Comparison of ENCODE assay signal across 8 cellular contexts in genomic region chr12:120495723-120496352, GRCh38. TPM values are rescaled to one million over a fixed set of nuclear protein-coding genes. Genes with fewer than 3 reads are reported as not detected.
A peak's percentile ranks its signal among the peaks of the same experiment; 100 is the strongest.
DNase-seq lines count a peak whose midpoint lies in the region; ATAC-seq and TF ChIP-seq lines count a peak whose summit lies in the region.

Gene DYNLL1 (plus strand): TSS chr12:120496113. CDS start chr12:120496422, 309 bp downstream.

- peak within 1 kb of the TSS; percentile 93 for H2AFZ ChIP-seq in trophoblast cell (ENCODE audit: insufficient read depth, low read length, poor library complexity)

- H3K36me3 Mint-ChIP-seq in activated naive CD8-positive, alpha-beta T cell treated with anti-CD3 and anti-CD28 coated beads, Interleukin-2, amount 50 U/mL, for 24 hours (ENCODE audit: low read depth): peaks cover 29% of the 10 kb centered on the region

- peak; percentile 92 for ATAC-seq in HG02763 (IDR thresholded peaks at IDR 0.05; ENCODE audit: unreplicated experiment)
- ATAC-seq in activated naive CD8-positive, alpha-beta T cell treated with anti-CD3 and anti-CD28 coated beads, Interleukin-2, amount 50 U/mL, for 24 hours: peak; percentile 97

- H4K91ac ChIP-seq in trophoblast cell (ENCODE audit: low read depth, low read length): peak within 1 kb of the TSS; percentile 87

- peak within 1 kb of the TSS; percentile 94 for H3K4me2 ChIP-seq in trophoblast cell (ENCODE audit: low read length)

- DNase-seq in GM12865 (ENCODE audit: low read depth) (peak; percentile 98), NCI-H1417 treated with DMSO at 0.1 percent for 48 hours (lab: John Stamatoyannopoulos, UW) (peak; percentile 97), SW480 (ENCODE audit: low spot score) (peak; percentile 93), cardiac muscle cell (ENCODE audit: low read depth in 1 of 2, low spot score in 1 of 2) (peak; percentile 98), trophoblast cell (peak; percentile 93 to 99), transverse colon (peak; percentile 98)
- peak; percentile 99 for DNase-seq in activated naive CD8-positive, alpha-beta T cell treated with anti-CD3 and anti-CD28 coated beads, Interleukin-2, amount 50 U/mL, for 24 hours

- in situ Hi-C loops in transverse colon (cut with MboI; ENCODE audit: low pct_ligation_motif_present in 1 of 4, low pct_unique_long_range_greater_than_20kb in 1 of 4, low sequenced_read_pairs in 3 of 4): no loop called here

- peaks cover 13% of the 10 kb centered on the region for H3K79me2 ChIP-seq in trophoblast cell (ENCODE audit: control insufficient read depth, insufficient read depth, low read length, poor library complexity)

- H2AK5ac ChIP-seq in trophoblast cell (ENCODE audit: low read length): peak within 1 kb of the TSS; percentile 97

- peak within 1 kb of the TSS; percentile 95 for H3K9ac ChIP-seq in trophoblast cell (ENCODE audit: low read length)

- intact Hi-C loops in transverse colon (cut with DNase I; ENCODE audit: low total_unique reads): no loop called here

- no peak within 1 kb of the TSS for H2BK12ac ChIP-seq in trophoblast cell (ENCODE audit: low read length)

- H3K14ac ChIP-seq in trophoblast cell (ENCODE audit: low read length): peak within 1 kb of the TSS; percentile 96

- H3K4ac ChIP-seq in trophoblast cell (ENCODE audit: low read depth, low read length): peak within 1 kb of the TSS; percentile 94

- TF ChIP-seq CTCF in GM12865 (IDR thresholded peaks at IDR 0.05; ENCODE audit: insufficient read depth, low read depth, low read length, missing control alignments) (no peak), cardiac muscle cell (IDR thresholded peaks at IDR 0.05; ENCODE audit: low read depth, low read length) (no peak), transverse colon (IDR thresholded peaks at IDR 0.05) (peak in 1 of 5 experiments; percentile 5)

- H3K27me3 ChIP-seq in cardiac muscle cell (no peaks in the 10 kb centered on the region), trophoblast cell (ENCODE audit: insufficient read depth, low read length) (no peaks in the 10 kb centered on the region), transverse colon (no peaks in the 10 kb centered on the region)

- H4K12ac ChIP-seq in trophoblast cell (ENCODE audit: low read depth, low read length): peak within 1 kb of the TSS; percentile 77

- no peak within 1 kb of the TSS for H3K23ac ChIP-seq in trophoblast cell (ENCODE audit: low read length)

- peak within 1 kb of the TSS; percentile 96 for H3K4me3 Mint-ChIP-seq in activated naive CD8-positive, alpha-beta T cell treated with anti-CD3 and anti-CD28 coated beads, Interleukin-2, amount 50 U/mL, for 24 hours

- H3K4me1 Mint-ChIP-seq in activated naive CD8-positive, alpha-beta T cell treated with anti-CD3 and anti-CD28 coated beads, Interleukin-2, amount 50 U/mL, for 24 hours: peaks cover 24% of the 10 kb centered on the region

- H3K27ac ChIP-seq in cardiac muscle cell (peak within 1 kb of the TSS; percentile 74), trophoblast cell (ENCODE audit: low read depth, low read length) (peak within 1 kb of the TSS; percentile 68), transverse colon (peak within 1 kb of the TSS; percentile 88 to 94 (median 93))

- H3K27me3 Mint-ChIP-seq in activated naive CD8-positive, alpha-beta T cell treated with anti-CD3 and anti-CD28 coated beads, Interleukin-2, amount 50 U/mL, for 24 hours: peaks cover 2% of the 10 kb centered on the region

- H3K4me1 ChIP-seq in cardiac muscle cell (ENCODE audit: low read depth): peaks cover 7% of the 10 kb centered on the region
- peaks cover 2 to 6% of the 10 kb centered on the region in 2 experiments for H3K4me1 ChIP-seq in trophoblast cell (ENCODE audit: control insufficient read depth in 1 of 2, insufficient read depth in 2 of 2, low read length in 2 of 2)
- peaks cover 14 to 27% (median 19%) of the 10 kb centered on the region in 4 donors for H3K4me1 ChIP-seq in transverse colon

- no peaks in the 10 kb centered on the region for H3K9me3 ChIP-seq in cardiac muscle cell (ENCODE audit: low read depth)
- H3K9me3 ChIP-seq in trophoblast cell (ENCODE audit: insufficient read depth, low read depth, low read length): no peaks in the 10 kb centered on the region
- no peaks in the 10 kb centered on the region for H3K9me3 ChIP-seq in transverse colon

- peak within 1 kb of the TSS; percentile 94 for H3K27ac Mint-ChIP-seq in activated naive CD8-positive, alpha-beta T cell treated with anti-CD3 and anti-CD28 coated beads, Interleukin-2, amount 50 U/mL, for 24 hours

- H2BK5ac ChIP-seq in trophoblast cell (ENCODE audit: low read depth, low read length, poor library complexity): peak within 1 kb of the TSS; percentile 80

- TF ChIP-seq EP300 in transverse colon (IDR thresholded peaks at IDR 0.05; ENCODE audit: low read depth): no peak

- H3K18ac ChIP-seq in trophoblast cell (ENCODE audit: low read length): peak within 1 kb of the TSS; percentile 89

- peak within 1 kb of the TSS; percentile 70 for H2BK120ac ChIP-seq in trophoblast cell (ENCODE audit: insufficient read depth, low read length, poor library complexity)

- H3K4me3 ChIP-seq in GM12865 (ENCODE audit: low read depth, low read length): peak within 1 kb of the TSS; percentile 90
- peak within 1 kb of the TSS; percentile 88 for H3K4me3 ChIP-seq in cardiac muscle cell
- H3K4me3 ChIP-seq in trophoblast cell (ENCODE audit: low read depth, low read length): peak within 1 kb of the TSS; percentile 87
- peak within 1 kb of the TSS; percentile 71 to 88 (median 82) for H3K4me3 ChIP-seq in transverse colon

- H3K9me3 Mint-ChIP-seq in activated naive CD8-positive, alpha-beta T cell treated with anti-CD3 and anti-CD28 coated beads, Interleukin-2, amount 50 U/mL, for 24 hours: no peaks in the 10 kb centered on the region

- peak; percentile 92 for TF ChIP-seq POLR2A in transverse colon (IDR thresholded peaks at IDR 0.05)

- WGBS in trophoblast cell (ENCODE audit: extremely low coverage, insufficient coverage, insufficient read length): no CpG with 5 or more reads among the region's 51 CpGs
- WGBS in transverse colon (ENCODE audit: low coverage in 1 of 2), 2 donors: 0% methylated on average over 5 to 40 of the region's 51 CpGs

- peaks cover 12% of the 10 kb centered on the region for H3K36me3 ChIP-seq in cardiac muscle cell
- H3K36me3 ChIP-seq in trophoblast cell (ENCODE audit: control insufficient read depth in 1 of 2, insufficient read depth in 2 of 2, low read length in 2 of 2): peaks cover 8 to 20% of the 10 kb centered on the region in 2 experiments
- H3K36me3 ChIP-seq in transverse colon: peaks cover 0 to 8% (median 3%) of the 10 kb centered on the region in 4 donors

- H3K79me1 ChIP-seq in trophoblast cell (ENCODE audit: low read length): peaks cover 12% of the 10 kb centered on the region

- H4K8ac ChIP-seq in trophoblast cell (ENCODE audit: low read depth, low read length): peak within 1 kb of the TSS; percentile 80

RNA-seq across cellular contexts. Expression of gene DYNLL1, which starts in this region (rescaled TPM):
- total RNA-seq in cardiac muscle cell (186 and 248 TPM in 2 replicates), transverse colon (100 to 1,000 TPM in 3 of 4 donors, 10 to 100 TPM in 1; 60.5 to 291 (median 190) TPM)
- polyA plus RNA-seq in cardiac muscle cell: 534 and 546 TPM in 2 replicates
- polyA plus RNA-seq in trophoblast cell (2013): 658 and 709 TPM in 2 replicates

Comparison
In these comparisons a context has a peak if more than half of its experiments do, and no peak if none do; other contexts are left out.
1. Peak in every context shown above with its lines: DNase-seq, ATAC-seq, H3K4me3 ChIP-seq and H3K27ac ChIP-seq.